Comparison of ENCODE assay signal across 9 cellular contexts in the genomic region with DNA sequence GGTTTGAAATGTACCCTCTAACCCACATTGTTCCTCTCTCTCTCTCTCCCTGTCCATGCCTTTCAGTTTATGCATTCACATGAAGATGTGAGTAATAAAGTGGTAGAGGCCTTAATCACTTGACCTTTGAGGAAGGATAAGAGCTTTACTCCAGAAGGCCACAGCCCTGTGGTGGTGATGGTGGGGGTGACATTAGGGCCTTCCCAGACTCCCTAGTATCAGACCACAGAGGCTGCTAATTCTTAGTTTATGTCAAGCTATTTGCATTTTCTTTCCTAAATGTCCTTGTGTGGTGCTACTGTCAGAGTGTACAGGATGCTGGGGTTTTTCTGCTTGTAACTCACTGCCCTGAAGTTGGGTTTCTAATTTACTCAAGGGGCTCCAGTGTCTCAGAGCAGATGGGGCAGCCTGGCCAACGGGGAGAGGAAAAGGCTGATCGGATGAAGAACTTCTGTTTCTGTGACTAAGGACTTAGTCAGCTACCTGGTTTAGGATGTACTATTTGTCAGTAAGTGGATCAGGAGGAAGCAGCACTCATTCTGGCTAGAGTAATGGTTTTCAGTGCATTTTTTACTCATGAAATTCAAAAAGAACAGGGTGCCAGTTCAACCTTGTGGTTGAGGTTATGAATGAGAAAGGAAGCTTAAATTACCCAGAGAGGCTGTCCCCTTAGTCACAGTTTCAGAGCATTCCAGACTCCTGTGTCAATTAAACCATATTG.
DNase-seq lines count a peak whose midpoint lies in the region; ATAC-seq and TF ChIP-seq lines count a peak whose summit lies in the region.
"Had no signal": no experiment of that assay in that cellular context is flagged by ENCODE, and none has a peak within 500 bp of the region (broad histone marks: within the 10 kb centered on the region; RNA-seq: fewer than 3 reads in every experiment).

No MANE protein-coding gene starts in this region.

- H3K27ac Mint-ChIP-seq in stimulated activated memory B cell treated with anti-CD40 and anti-IgM and Interleukin-4, amounts not matched to agents 10 μg/mL and 1 μg/mL and 100 μg/mL, for 72 hours = peak overlapping the region; percentile 78
- H3K27ac Mint-ChIP-seq in CD4-positive, alpha-beta memory T cell = peak overlapping the region in 3 of 7 donors; percentile 10 to 63 (median 34)

- intact Hi-C loops in CD4-positive, alpha-beta memory T cell (cut with micrococcal nuclease) = no loop called here

- H3K4me3 Mint-ChIP-seq in stimulated activated memory B cell treated with anti-CD40 and anti-IgM and Interleukin-4, amounts not matched to agents 10 μg/mL and 1 μg/mL and 100 μg/mL, for 72 hours = no peak overlapping the region
- H3K4me3 Mint-ChIP-seq in CD4-positive, alpha-beta memory T cell = peak overlapping the region in 1 of 8 donors; percentile 7
- H3K4me3 Mint-ChIP-seq: T-cell had no signal

- H3K27me3 Mint-ChIP-seq in stimulated activated memory B cell treated with anti-CD40 and anti-IgM and Interleukin-4, amounts not matched to agents 10 μg/mL and 1 μg/mL and 100 μg/mL, for 72 hours = no peaks in the 10 kb centered on the region
- H3K27me3 Mint-ChIP-seq in CD4-positive, alpha-beta memory T cell = no peaks in the 10 kb centered on the region

- H3K4me1 Mint-ChIP-seq in stimulated activated memory B cell treated with anti-CD40 and anti-IgM and Interleukin-4, amounts not matched to agents 10 μg/mL and 1 μg/mL and 100 μg/mL, for 72 hours = peaks cover 31% of the 10 kb centered on the region
- H3K4me1 Mint-ChIP-seq in CD4-positive, alpha-beta memory T cell = peaks cover 8 to 20% (median 15%) of the 10 kb centered on the region in 4 donors

- no peaks in the 10 kb centered on the region for H3K9me3 Mint-ChIP-seq in stimulated activated memory B cell treated with anti-CD40 and anti-IgM and Interleukin-4, amounts not matched to agents 10 μg/mL and 1 μg/mL and 100 μg/mL, for 72 hours
- H3K9me3 Mint-ChIP-seq in CD4-positive, alpha-beta memory T cell = no peaks in the 10 kb centered on the region
- H3K9me3 Mint-ChIP-seq: T-cell had no signal

- CTCF ChIA-PET in CD4-positive, alpha-beta memory T cell (lab: Charles Lee; ENCODE audit: partially characterized antibody) = interaction anchor here (1.4 kb wide), 1 partner anchor 10 kb away, joined by 3 read pairs; no protein-coding TSS in a partner anchor

- no peak overlapping the region for H3K4me3 ChIP-seq in RWPE2 (ENCODE audit: severe bottlenecking)
- H3K4me3 ChIP-seq in epithelial cell of esophagus (ENCODE audit: low read length) = no peak overlapping the region
- H3K4me3 ChIP-seq in CD4-positive, alpha-beta memory T cell (ENCODE audit: low read length in 2 of 2) = no peak overlapping the region

- TF ChIP-seq CTCF in RWPE2 (IDR thresholded peaks at IDR 0.05; ENCODE audit: poor library complexity, severe bottlenecking) = no peak
- no peak for TF ChIP-seq CTCF in epithelial cell of esophagus (IDR thresholded peaks at IDR 0.05; ENCODE audit: insufficient read depth, low read depth, low read length, missing control alignments)

- no peaks in the 10 kb centered on the region for H3K36me3 Mint-ChIP-seq in stimulated activated memory B cell treated with anti-CD40 and anti-IgM and Interleukin-4, amounts not matched to agents 10 μg/mL and 1 μg/mL and 100 μg/mL, for 72 hours
- H3K36me3 Mint-ChIP-seq in CD4-positive, alpha-beta memory T cell = no peaks in the 10 kb centered on the region
- H3K36me3 Mint-ChIP-seq: T-cell had no signal

- H3K36me3 ChIP-seq in RWPE2 (ENCODE audit: low read depth) = no peaks in the 10 kb centered on the region
- H3K36me3 ChIP-seq in CD4-positive, alpha-beta memory T cell (ENCODE audit: insufficient read depth, low read length) = no peaks in the 10 kb centered on the region

- DNase-seq in RWPE2 (ENCODE audit: low spot score) = peak; percentile 62
- DNase-seq in epithelial cell of esophagus (ENCODE audit: low read depth) = peak; percentile 83
- no peak for DNase-seq in ureter (ENCODE audit: low spot score)
- no peak for DNase-seq in NCI-H510A (lab: John Stamatoyannopoulos, UW)
- DNase-seq in CD4-positive, alpha-beta memory T cell = no peak
- DNase-seq: T-cell had no signal

- no peaks in the 10 kb centered on the region for H3K27me3 ChIP-seq in RWPE2 (ENCODE audit: insufficient read depth, poor library complexity, severe bottlenecking)
- no peaks in the 10 kb centered on the region for H3K27me3 ChIP-seq in CD4-positive, alpha-beta memory T cell (ENCODE audit: insufficient read depth, low read length)

- peaks cover 38% of the 10 kb centered on the region for H3K4me1 ChIP-seq in RWPE2 (ENCODE audit: insufficient read depth, poor library complexity, severe bottlenecking)
- H3K4me1 ChIP-seq in CD4-positive, alpha-beta memory T cell (ENCODE audit: insufficient read depth, low read length) = peaks cover 18% of the 10 kb centered on the region

- peak overlapping the region; percentile 99 for H3K27ac ChIP-seq in RWPE2 (ENCODE audit: poor library complexity, severe bottlenecking)
- H3K27ac ChIP-seq in CD4-positive, alpha-beta memory T cell (ENCODE audit: low read depth, low read length) = no peak overlapping the region

- ATAC-seq in GM18499 (IDR thresholded peaks at IDR 0.05; ENCODE audit: insufficient read depth, unreplicated experiment) (peak; percentile 74), HG02642 (IDR thresholded peaks at IDR 0.05; ENCODE audit: poor library complexity, unreplicated experiment) (peak; percentile 91), RWPE2 (ENCODE audit: low read depth) (peak; percentile 90)
- ATAC-seq in stimulated activated memory B cell treated with anti-CD40 and anti-IgM and Interleukin-4, amounts not matched to agents 10 μg/mL and 1 μg/mL and 100 μg/mL, for 72 hours = peak; percentile 93

- POLR2A ChIA-PET in CD4-positive, alpha-beta memory T cell (lab: Charles Lee; ENCODE audit: partially characterized antibody) = no interaction called here

- no peaks in the 10 kb centered on the region for H3K9me3 ChIP-seq in RWPE2 (ENCODE audit: severe bottlenecking)
- no peaks in the 10 kb centered on the region for H3K9me3 ChIP-seq in CD4-positive, alpha-beta memory T cell (ENCODE audit: control insufficient read depth in 1 of 2, low read length in 2 of 2)

Comparison
In these comparisons a context has a peak if more than half of its experiments do, and no peak if none do; other contexts are left out.
1. DNase-seq: peak in RWPE2 (single experiment) and epithelial cell of esophagus (single experiment); none in ureter (single experiment), NCI-H510A (single experiment) and CD4-positive, alpha-beta memory T cell (0 of 5).
2. Peak in every context shown above with its lines, with median percentiles within 50 percentile points of each other: ATAC-seq.